In genomic region chr5:142143878-142144277, GRCh38 we compare ENCODE assay signal across 8 cellular contexts. TPM values are rescaled to one million over a fixed set of nuclear protein-coding genes. Genes with fewer than 3 reads are reported as not detected.
DNase-seq lines count a peak whose midpoint lies in the region; ATAC-seq, FAIRE-seq and TF ChIP-seq lines count a peak whose summit lies in the region.

No MANE protein-coding gene starts in this region.

- peak; percentile 28 for TF ChIP-seq CTCF in bronchial epithelial cell (IDR thresholded peaks at IDR 0.05; ENCODE audit: insufficient read depth, low read length, severe bottlenecking)
- peak; percentile 48 for TF ChIP-seq CTCF in lower lobe of right lung (IDR thresholded peaks at IDR 0.05)

- intact Hi-C loops in lower lobe of right lung (cut with DNase I) = loop anchor here (10.0 kb wide), 1 partner anchor 129 kb away; the partner anchor contains the start of gene GNPDA1

- H3K36me3 ChIP-seq in bronchial epithelial cell (ENCODE audit: control insufficient read depth, insufficient read depth, low read length) (peaks cover 10% of the 10 kb centered on the region), lower lobe of right lung (peaks cover 96% of the 10 kb centered on the region)

- H3K4me3 ChIP-seq in bronchial epithelial cell (ENCODE audit: low read depth, low read length) (no peak overlapping the region), lower lobe of right lung (no peak overlapping the region)

- ATAC-seq in lower lobe of right lung = no peak
- ATAC-seq in HG03196 (IDR thresholded peaks at IDR 0.05; ENCODE audit: unreplicated experiment) = no peak
- ATAC-seq in HG03460 (IDR thresholded peaks at IDR 0.05; ENCODE audit: unreplicated experiment) = no peak

- no peak overlapping the region for H3K27ac ChIP-seq in lower lobe of right lung

- H3K4me1 ChIP-seq in lower lobe of right lung = no peaks in the 10 kb centered on the region

- no peaks in the 10 kb centered on the region for H3K9me3 ChIP-seq in lower lobe of right lung

- no peaks in the 10 kb centered on the region for H3K27me3 ChIP-seq in bronchial epithelial cell (ENCODE audit: control insufficient read depth, insufficient read depth, low read length)
- H3K27me3 ChIP-seq in lower lobe of right lung (ENCODE audit: low read depth) = no peaks in the 10 kb centered on the region

- DNase-seq in NCI-H345 (lab: John Stamatoyannopoulos, UW) = peak; percentile 1
- no peak for DNase-seq in NCI-H345 treated with DMSO at 0.1 percent for 48 hours (lab: John Stamatoyannopoulos, UW; ENCODE audit: unreplicated experiment)
- peak; percentile 2 for DNase-seq in NCI-H1694 (lab: John Stamatoyannopoulos, UW)
- peak; percentile 49 for DNase-seq in bronchial epithelial cell (ENCODE audit: low read depth)
- no peak for DNase-seq in lower lobe of right lung
- no peak for DNase-seq in activated gamma-delta T cell (lab: John Stamatoyannopoulos, UW)

- FAIRE-seq in bronchial epithelial cell (lab: Jason Lieb, UNC) = no peak

RNA-seq across cellular contexts. Expression of gene NDFIP1, which starts 35.3 kb away (rescaled TPM):
- 16.8 and 29.8 TPM in 2 replicates for total RNA-seq in bronchial epithelial cell
- 70.5 TPM for total RNA-seq in lower lobe of right lung

Comparison
In these comparisons a context has a peak if more than half of its experiments do, and no peak if none do; other contexts are left out.
1. DNase-seq: peak in NCI-H345 (single experiment), NCI-H1694 (single experiment) and bronchial epithelial cell (single experiment); none in NCI-H345 treated with DMSO at 0.1 percent for 48 hours (single experiment), lower lobe of right lung (single experiment) and activated gamma-delta T cell (single experiment).